25 cellular contexts compared by ENCODE assay signal in genomic region chr6:16955899-16956298, GRCh38.
DNase-seq lines count a peak whose midpoint lies in the region; ATAC-seq, FAIRE-seq and TF ChIP-seq lines count a peak whose summit lies in the region.
"Had no signal": no experiment of that assay in that cellular context is flagged by ENCODE, and none has a peak within 500 bp of the region (broad histone marks: within the 10 kb centered on the region; RNA-seq: fewer than 3 reads in every experiment).

No MANE protein-coding gene starts in this region.

- no peaks in the 10 kb centered on the region for H3K36me3 ChIP-seq in ovary
- H3K36me3 ChIP-seq: HAP-1 had no signal

- H3K27ac Mint-ChIP-seq in activated CD8-positive, alpha-beta T cell treated with anti-CD3 and anti-CD28 coated beads for 36 hours = peak overlapping the region; percentile 79
- H3K27ac Mint-ChIP-seq in activated CD8-positive, alpha-beta T cell treated with anti-CD3 and anti-CD28 coated beads, Interleukin-2, amount 10 ng/mL, durations not matched to agents 7 days and 5 days = no peak overlapping the region
- peak overlapping the region; percentile 59 for H3K27ac Mint-ChIP-seq in activated T-helper 1 cell treated with anti-CD3 and anti-CD28 coated beads, Interleukin-12 subunit alpha, Interleukin-12 subunit beta, Interleukin-2, Interleukin-4 antibody, amounts not matched to agents 30 ng/mL and 10 ng/mL and 1 ng/mL, durations not matched to agents 14 hours and 24 hours and 36 hours
- peak overlapping the region; percentile 20 for H3K27ac Mint-ChIP-seq in central memory CD8-positive, alpha-beta T cell (ENCODE audit: low read depth)
- H3K27ac Mint-ChIP-seq: B cell, CD14-positive monocyte, GM23338 had no signal

- TF ChIP-seq CTCF in activated CD8-positive, alpha-beta T cell treated with anti-CD3 and anti-CD28 coated beads for 36 hours (IDR thresholded peaks at IDR 0.05) = no peak
- TF ChIP-seq CTCF in ovary (IDR thresholded peaks at IDR 0.05) = no peak

- H3K36me3 Mint-ChIP-seq in activated CD8-positive, alpha-beta T cell treated with anti-CD3 and anti-CD28 coated beads for 36 hours (ENCODE audit: low read depth) = no peaks in the 10 kb centered on the region
- H3K36me3 Mint-ChIP-seq in activated CD8-positive, alpha-beta T cell treated with anti-CD3 and anti-CD28 coated beads, Interleukin-2, amount 10 ng/mL, durations not matched to agents 7 days and 5 days (ENCODE audit: low read depth) = no peaks in the 10 kb centered on the region
- no peaks in the 10 kb centered on the region for H3K36me3 Mint-ChIP-seq in activated T-helper 1 cell treated with anti-CD3 and anti-CD28 coated beads, Interleukin-12 subunit alpha, Interleukin-12 subunit beta, Interleukin-2, Interleukin-4 antibody, amounts not matched to agents 30 ng/mL and 10 ng/mL and 1 ng/mL, durations not matched to agents 14 hours and 24 hours and 36 hours (ENCODE audit: low read depth)
- peaks cover 1% of the 10 kb centered on the region for H3K36me3 Mint-ChIP-seq in central memory CD8-positive, alpha-beta T cell (ENCODE audit: insufficient read depth)
- H3K36me3 Mint-ChIP-seq: CD14-positive monocyte had no signal

- no peak overlapping the region for H3K27ac ChIP-seq in ovary
- H3K27ac ChIP-seq: A549 had no signal

- DNase-seq in activated CD8-positive, alpha-beta T cell treated with anti-CD3 and anti-CD28 coated beads for 36 hours = no peak
- no peak for DNase-seq in activated CD8-positive, alpha-beta T cell treated with anti-CD3 and anti-CD28 coated beads, Interleukin-2, amount 10 ng/mL, durations not matched to agents 7 days and 5 days
- DNase-seq in GM12891 (ENCODE audit: insufficient read length, low spot score) (no peak), ovary (no peak)
- no peak for DNase-seq in activated T-helper 1 cell treated with anti-CD3 and anti-CD28 coated beads, Interleukin-12 subunit alpha, Interleukin-12 subunit beta, Interleukin-2, Interleukin-4 antibody, amounts not matched to agents 30 ng/mL and 10 ng/mL and 1 ng/mL, durations not matched to agents 14 hours and 24 hours and 36 hours (ENCODE audit: low spot score)
- DNase-seq in central memory CD8-positive, alpha-beta T cell (ENCODE audit: low spot score in 2 of 2) = no peak
- no peak for DNase-seq in effector CD8-positive, alpha-beta T cell (lab: John Stamatoyannopoulos, UW)
- DNase-seq: COR-L47, DND-41, KBM-7, NCI-H1092, NCI-H1436 treated with DMSO at 0.1 percent for 48 hours, NCI-H2029, NCI-H226, NCI-H510A treated with DMSO at 0.1 percent for 48 hours, NCI-H748 treated with DMSO at 0.1 percent for 48 hours, SIG-M5 had no signal

- ATAC-seq in activated CD8-positive, alpha-beta T cell treated with anti-CD3 and anti-CD28 coated beads for 36 hours = peak; percentile 17
- ATAC-seq in activated CD8-positive, alpha-beta T cell treated with anti-CD3 and anti-CD28 coated beads, Interleukin-2, amount 10 ng/mL, durations not matched to agents 7 days and 5 days = no peak
- ATAC-seq in central memory CD8-positive, alpha-beta T cell (replicated peaks; ENCODE audit: extremely low read depth, poor library complexity, severe bottlenecking) = no peak
- no peak for ATAC-seq in GM19328 (IDR thresholded peaks at IDR 0.05; ENCODE audit: unreplicated experiment)
- ATAC-seq: A549, GM23338, Panc1 had no signal

- no peaks in the 10 kb centered on the region for H3K27me3 ChIP-seq in ovary

- CTCF ChIA-PET in activated CD8-positive, alpha-beta T cell treated with anti-CD3 and anti-CD28 coated beads for 36 hours (lab: Charles Lee) = interaction anchor here (0.9 to 3.1 kb wide), 5 partner anchors 8 to 670 kb away, joined by 3 to 20 read pairs (median 3); no protein-coding TSS in a partner anchor
- CTCF ChIA-PET in activated CD8-positive, alpha-beta T cell treated with anti-CD3 and anti-CD28 coated beads, Interleukin-2, amount 10 ng/mL, durations not matched to agents 7 days and 5 days (lab: Charles Lee) = interaction anchor here (1.2 to 2.0 kb wide), 3 partner anchors 185 to 624 kb away, joined by 4 to 6 read pairs (median 6); no protein-coding TSS in a partner anchor

- FAIRE-seq in GM12891 (lab: Jason Lieb, UNC) = peak; percentile 63
- FAIRE-seq: A549, GM18507 had no signal

- H3K9me3 ChIP-seq in ovary = no peaks in the 10 kb centered on the region
- H3K9me3 ChIP-seq: A549, HAP-1 had no signal

- POLR2A ChIA-PET in activated CD8-positive, alpha-beta T cell treated with anti-CD3 and anti-CD28 coated beads for 36 hours (lab: Charles Lee) = no interaction called here
- POLR2A ChIA-PET in activated CD8-positive, alpha-beta T cell treated with anti-CD3 and anti-CD28 coated beads, Interleukin-2, amount 10 ng/mL, durations not matched to agents 7 days and 5 days (lab: Charles Lee) = no interaction called here

- intact Hi-C loops in activated CD8-positive, alpha-beta T cell treated with anti-CD3 and anti-CD28 coated beads for 36 hours (cut with micrococcal nuclease) = loop anchor here (10.0 kb wide), 3 partner anchors 121 to 631 kb away; no protein-coding TSS in a partner anchor
- intact Hi-C loops in activated T-helper 1 cell treated with anti-CD3 and anti-CD28 coated beads, Interleukin-12 subunit alpha, Interleukin-12 subunit beta, Interleukin-2, Interleukin-4 antibody, amounts not matched to agents 30 ng/mL and 10 ng/mL and 1 ng/mL, durations not matched to agents 14 hours and 24 hours and 36 hours (cut with micrococcal nuclease) = loop anchor here (1.0 to 10.0 kb wide), 6 partner anchors 120 to 441 kb away; no protein-coding TSS in a partner anchor
- intact Hi-C loops in ovary (cut with DNase I) = no loop called here

- peaks cover 15% of the 10 kb centered on the region for H3K27me3 Mint-ChIP-seq in activated CD8-positive, alpha-beta T cell treated with anti-CD3 and anti-CD28 coated beads for 36 hours
- no peaks in the 10 kb centered on the region for H3K27me3 Mint-ChIP-seq in activated CD8-positive, alpha-beta T cell treated with anti-CD3 and anti-CD28 coated beads, Interleukin-2, amount 10 ng/mL, durations not matched to agents 7 days and 5 days (ENCODE audit: low read depth)
- H3K27me3 Mint-ChIP-seq in activated T-helper 1 cell treated with anti-CD3 and anti-CD28 coated beads, Interleukin-12 subunit alpha, Interleukin-12 subunit beta, Interleukin-2, Interleukin-4 antibody, amounts not matched to agents 30 ng/mL and 10 ng/mL and 1 ng/mL, durations not matched to agents 14 hours and 24 hours and 36 hours (ENCODE audit: insufficient read depth) = peaks cover 3% of the 10 kb centered on the region
- peaks cover 12% of the 10 kb centered on the region for H3K27me3 Mint-ChIP-seq in central memory CD8-positive, alpha-beta T cell

- no peak overlapping the region for H3K4me3 Mint-ChIP-seq in activated CD8-positive, alpha-beta T cell treated with anti-CD3 and anti-CD28 coated beads for 36 hours
- H3K4me3 Mint-ChIP-seq in activated CD8-positive, alpha-beta T cell treated with anti-CD3 and anti-CD28 coated beads, Interleukin-2, amount 10 ng/mL, durations not matched to agents 7 days and 5 days = no peak overlapping the region
- H3K4me3 Mint-ChIP-seq in activated T-helper 1 cell treated with anti-CD3 and anti-CD28 coated beads, Interleukin-12 subunit alpha, Interleukin-12 subunit beta, Interleukin-2, Interleukin-4 antibody, amounts not matched to agents 30 ng/mL and 10 ng/mL and 1 ng/mL, durations not matched to agents 14 hours and 24 hours and 36 hours = no peak overlapping the region
- no peak overlapping the region for H3K4me3 Mint-ChIP-seq in central memory CD8-positive, alpha-beta T cell
- H3K4me3 Mint-ChIP-seq: B cell, CD14-positive monocyte, GM23338 had no signal

- H3K9me3 Mint-ChIP-seq in activated CD8-positive, alpha-beta T cell treated with anti-CD3 and anti-CD28 coated beads for 36 hours = no peaks in the 10 kb centered on the region
- no peaks in the 10 kb centered on the region for H3K9me3 Mint-ChIP-seq in activated CD8-positive, alpha-beta T cell treated with anti-CD3 and anti-CD28 coated beads, Interleukin-2, amount 10 ng/mL, durations not matched to agents 7 days and 5 days (ENCODE audit: insufficient read depth)
- no peaks in the 10 kb centered on the region for H3K9me3 Mint-ChIP-seq in activated T-helper 1 cell treated with anti-CD3 and anti-CD28 coated beads, Interleukin-12 subunit alpha, Interleukin-12 subunit beta, Interleukin-2, Interleukin-4 antibody, amounts not matched to agents 30 ng/mL and 10 ng/mL and 1 ng/mL, durations not matched to agents 14 hours and 24 hours and 36 hours
- H3K9me3 Mint-ChIP-seq in central memory CD8-positive, alpha-beta T cell = no peaks in the 10 kb centered on the region
- H3K9me3 Mint-ChIP-seq: CD14-positive monocyte, GM23338 had no signal

- no peak for TF ChIP-seq EP300 in ovary (IDR thresholded peaks at IDR 0.05)

- no peaks in the 10 kb centered on the region for H3K4me1 ChIP-seq in ovary (ENCODE audit: insufficient read depth)
- H3K4me1 ChIP-seq: A549, HAP-1 had no signal

- H3K4me1 Mint-ChIP-seq in activated CD8-positive, alpha-beta T cell treated with anti-CD3 and anti-CD28 coated beads for 36 hours (ENCODE audit: low read depth) = peaks cover 37% of the 10 kb centered on the region
- H3K4me1 Mint-ChIP-seq in activated CD8-positive, alpha-beta T cell treated with anti-CD3 and anti-CD28 coated beads, Interleukin-2, amount 10 ng/mL, durations not matched to agents 7 days and 5 days (ENCODE audit: low read depth) = peaks cover 8% of the 10 kb centered on the region
- peaks cover 17% of the 10 kb centered on the region for H3K4me1 Mint-ChIP-seq in activated T-helper 1 cell treated with anti-CD3 and anti-CD28 coated beads, Interleukin-12 subunit alpha, Interleukin-12 subunit beta, Interleukin-2, Interleukin-4 antibody, amounts not matched to agents 30 ng/mL and 10 ng/mL and 1 ng/mL, durations not matched to agents 14 hours and 24 hours and 36 hours (ENCODE audit: low read depth)
- peaks cover 8% of the 10 kb centered on the region for H3K4me1 Mint-ChIP-seq in central memory CD8-positive, alpha-beta T cell
- H3K4me1 Mint-ChIP-seq: B cell, CD14-positive monocyte had no signal

- WGBS in ovary, 3 donors = 45 to 65% (median 48%) methylated on average over 5 of the region's 5 CpGs

- no peak overlapping the region for H3K4me3 ChIP-seq in ovary
- H3K4me3 ChIP-seq: A549, GM23338, HAP-1 had no signal

- TF ChIP-seq POLR2A in GM12891 (IDR thresholded peaks at IDR 0.05; ENCODE audit: low read depth, low read length) (no peak), ovary (IDR thresholded peaks at IDR 0.05) (no peak)

TF ChIP-seq in GM12891, 5 proteins besides CTCF, POLR2A, EP300 and RAD21:
- TF ChIP-seq SPI1 (IDR thresholded peaks at IDR 0.05; ENCODE audit: low read depth, low read length) (no peak), PAX5 (IDR thresholded peaks at IDR 0.05; ENCODE audit: insufficient read depth, low read length, severe bottlenecking) (no peak), POU2F2 (IDR thresholded peaks at IDR 0.05; ENCODE audit: low read depth, low read length) (no peak), POLR2AphosphoS5 (IDR thresholded peaks at IDR 0.05; ENCODE audit: low read depth, low read length) (no peak), TAF1 (IDR thresholded peaks at IDR 0.05; ENCODE audit: low read depth, low read length) (no peak)

Comparison
In these comparisons a context has a peak if more than half of its experiments do, and no peak if none do; other contexts are left out.
1. intact Hi-C loops: an anchor here in activated CD8-positive, alpha-beta T cell treated with anti-CD3 and anti-CD28 coated beads for 36 hours (10.0 kb wide) and activated T-helper 1 cell treated with anti-CD3 and anti-CD28 coated beads, Interleukin-12 subunit alpha, Interleukin-12 subunit beta, Interleukin-2, Interleukin-4 antibody, amounts not matched to agents 30 ng/mL and 10 ng/mL and 1 ng/mL, durations not matched to agents 14 hours and 24 hours and 36 hours (1.0 to 10.0 kb wide); none called in ovary.